1 cellular context compared by ENCODE assay signal in the genomic region with DNA sequence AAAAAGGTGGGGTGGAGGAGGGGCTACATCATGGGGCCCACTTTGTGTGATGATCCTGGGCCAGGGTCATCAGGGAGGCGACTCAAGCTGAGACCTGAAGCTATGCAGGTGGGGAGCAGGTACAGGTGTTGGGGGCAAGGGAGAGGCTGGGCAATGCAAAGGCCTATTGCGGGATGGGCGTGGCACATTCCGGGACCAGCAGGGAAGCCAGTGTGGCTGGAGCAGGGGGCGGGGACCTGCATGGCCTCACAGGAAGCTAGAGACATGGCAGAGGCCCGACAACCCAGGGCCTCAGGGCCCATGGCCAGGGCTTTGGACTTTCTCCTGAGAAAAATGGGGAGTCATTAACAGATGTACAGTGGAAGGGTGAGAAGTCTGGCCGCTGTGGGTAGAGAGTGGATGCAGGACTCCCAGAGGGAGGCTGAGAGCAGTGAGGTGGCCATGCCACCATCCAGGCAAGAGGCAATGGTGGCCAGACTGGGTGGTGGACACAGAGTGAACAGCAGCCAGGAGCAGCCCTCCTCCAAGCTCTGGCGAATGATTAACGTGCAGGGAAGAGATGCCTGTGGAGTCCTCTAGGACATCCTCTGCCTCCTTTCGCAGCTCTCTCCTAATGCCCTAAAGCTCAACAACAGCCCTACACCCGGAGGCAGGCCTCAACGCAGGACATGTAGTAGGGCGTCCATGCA.
TF ChIP-seq lines count a peak whose summit lies in the region.

No MANE protein-coding gene starts in this region.

TF ChIP-seq in GM23338, 12 proteins besides CTCF, POLR2A, EP300 and RAD21 (continued from another document):
- TF ChIP-seq, protein P1, sequence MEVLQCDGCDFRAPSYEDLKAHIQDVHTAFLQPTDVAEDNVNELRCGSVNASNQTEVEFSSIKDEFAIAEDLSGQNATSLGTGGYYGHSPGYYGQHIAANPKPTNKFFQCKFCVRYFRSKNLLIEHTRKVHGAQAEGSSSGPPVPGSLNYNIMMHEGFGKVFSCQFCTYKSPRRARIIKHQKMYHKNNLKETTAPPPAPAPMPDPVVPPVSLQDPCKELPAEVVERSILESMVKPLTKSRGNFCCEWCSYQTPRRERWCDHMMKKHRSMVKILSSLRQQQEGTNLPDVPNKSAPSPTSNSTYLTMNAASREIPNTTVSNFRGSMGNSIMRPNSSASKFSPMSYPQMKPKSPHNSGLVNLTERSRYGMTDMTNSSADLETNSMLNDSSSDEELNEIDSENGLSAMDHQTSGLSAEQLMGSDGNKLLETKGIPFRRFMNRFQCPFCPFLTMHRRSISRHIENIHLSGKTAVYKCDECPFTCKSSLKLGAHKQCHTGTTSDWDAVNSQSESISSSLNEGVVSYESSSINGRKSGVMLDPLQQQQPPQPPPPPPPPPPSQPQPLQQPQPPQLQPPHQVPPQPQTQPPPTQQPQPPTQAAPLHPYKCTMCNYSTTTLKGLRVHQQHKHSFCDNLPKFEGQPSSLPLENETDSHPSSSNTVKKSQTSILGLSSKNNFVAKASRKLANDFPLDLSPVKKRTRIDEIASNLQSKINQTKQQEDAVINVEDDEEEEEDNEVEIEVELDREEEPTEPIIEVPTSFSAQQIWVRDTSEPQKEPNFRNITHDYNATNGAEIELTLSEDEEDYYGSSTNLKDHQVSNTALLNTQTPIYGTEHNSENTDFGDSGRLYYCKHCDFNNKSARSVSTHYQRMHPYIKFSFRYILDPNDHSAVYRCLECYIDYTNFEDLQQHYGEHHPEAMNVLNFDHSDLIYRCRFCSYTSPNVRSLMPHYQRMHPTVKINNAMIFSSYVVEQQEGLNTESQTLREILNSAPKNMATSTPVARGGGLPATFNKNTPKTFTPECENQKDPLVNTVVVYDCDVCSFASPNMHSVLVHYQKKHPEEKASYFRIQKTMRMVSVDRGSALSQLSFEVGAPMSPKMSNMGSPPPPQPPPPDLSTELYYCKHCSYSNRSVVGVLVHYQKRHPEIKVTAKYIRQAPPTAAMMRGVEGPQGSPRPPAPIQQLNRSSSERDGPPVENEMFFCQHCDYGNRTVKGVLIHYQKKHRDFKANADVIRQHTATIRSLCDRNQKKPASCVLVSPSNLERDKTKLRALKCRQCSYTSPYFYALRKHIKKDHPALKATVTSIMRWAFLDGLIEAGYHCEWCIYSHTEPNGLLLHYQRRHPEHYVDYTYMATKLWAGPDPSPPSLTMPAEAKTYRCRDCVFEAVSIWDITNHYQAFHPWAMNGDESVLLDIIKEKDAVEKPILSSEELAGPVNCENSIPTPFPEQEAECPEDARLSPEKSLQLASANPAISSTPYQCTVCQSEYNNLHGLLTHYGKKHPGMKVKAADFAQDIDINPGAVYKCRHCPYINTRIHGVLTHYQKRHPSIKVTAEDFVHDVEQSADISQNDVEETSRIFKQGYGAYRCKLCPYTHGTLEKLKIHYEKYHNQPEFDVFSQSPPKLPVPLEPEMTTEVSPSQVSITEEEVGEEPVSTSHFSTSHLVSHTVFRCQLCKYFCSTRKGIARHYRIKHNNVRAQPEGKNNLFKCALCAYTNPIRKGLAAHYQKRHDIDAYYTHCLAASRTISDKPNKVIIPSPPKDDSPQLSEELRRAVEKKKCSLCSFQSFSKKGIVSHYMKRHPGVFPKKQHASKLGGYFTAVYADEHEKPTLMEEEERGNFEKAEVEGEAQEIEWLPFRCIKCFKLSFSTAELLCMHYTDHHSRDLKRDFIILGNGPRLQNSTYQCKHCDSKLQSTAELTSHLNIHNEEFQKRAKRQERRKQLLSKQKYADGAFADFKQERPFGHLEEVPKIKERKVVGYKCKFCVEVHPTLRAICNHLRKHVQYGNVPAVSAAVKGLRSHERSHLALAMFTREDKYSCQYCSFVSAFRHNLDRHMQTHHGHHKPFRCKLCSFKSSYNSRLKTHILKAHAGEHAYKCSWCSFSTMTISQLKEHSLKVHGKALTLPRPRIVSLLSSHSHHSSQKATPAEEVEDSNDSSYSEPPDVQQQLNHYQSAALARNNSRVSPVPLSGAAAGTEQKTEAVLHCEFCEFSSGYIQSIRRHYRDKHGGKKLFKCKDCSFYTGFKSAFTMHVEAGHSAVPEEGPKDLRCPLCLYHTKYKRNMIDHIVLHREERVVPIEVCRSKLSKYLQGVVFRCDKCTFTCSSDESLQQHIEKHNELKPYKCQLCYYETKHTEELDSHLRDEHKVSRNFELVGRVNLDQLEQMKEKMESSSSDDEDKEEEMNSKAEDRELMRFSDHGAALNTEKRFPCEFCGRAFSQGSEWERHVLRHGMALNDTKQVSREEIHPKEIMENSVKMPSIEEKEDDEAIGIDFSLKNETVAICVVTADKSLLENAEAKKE (CRISPR knock-in tag; IDR thresholded peaks at IDR 0.05), result no peak
- TF ChIP-seq EZH2phosphoT487 (IDR thresholded peaks at IDR 0.05; ENCODE audit: unreplicated experiment) (no peak), ZNF114 (CRISPR knock-in tag; IDR thresholded peaks at IDR 0.05) (no peak), CREB1 (CRISPR knock-in tag; IDR thresholded peaks at IDR 0.05; ENCODE audit: low read depth) (no peak), POLR2AphosphoS5 (IDR thresholded peaks at IDR 0.05; ENCODE audit: low read depth) (no peak), EZH2 (IDR thresholded peaks at IDR 0.05; ENCODE audit: low read depth, unreplicated experiment) (no peak), ZNF331 (CRISPR knock-in tag; IDR thresholded peaks at IDR 0.05; ENCODE audit: low read depth) (no peak), STAT1 (IDR thresholded peaks at IDR 0.05; ENCODE audit: unreplicated experiment) (no peak), NANOG (IDR thresholded peaks at IDR 0.05; ENCODE audit: borderline replicate concordance) (no peak)
- TF ChIP-seq, protein P2, sequence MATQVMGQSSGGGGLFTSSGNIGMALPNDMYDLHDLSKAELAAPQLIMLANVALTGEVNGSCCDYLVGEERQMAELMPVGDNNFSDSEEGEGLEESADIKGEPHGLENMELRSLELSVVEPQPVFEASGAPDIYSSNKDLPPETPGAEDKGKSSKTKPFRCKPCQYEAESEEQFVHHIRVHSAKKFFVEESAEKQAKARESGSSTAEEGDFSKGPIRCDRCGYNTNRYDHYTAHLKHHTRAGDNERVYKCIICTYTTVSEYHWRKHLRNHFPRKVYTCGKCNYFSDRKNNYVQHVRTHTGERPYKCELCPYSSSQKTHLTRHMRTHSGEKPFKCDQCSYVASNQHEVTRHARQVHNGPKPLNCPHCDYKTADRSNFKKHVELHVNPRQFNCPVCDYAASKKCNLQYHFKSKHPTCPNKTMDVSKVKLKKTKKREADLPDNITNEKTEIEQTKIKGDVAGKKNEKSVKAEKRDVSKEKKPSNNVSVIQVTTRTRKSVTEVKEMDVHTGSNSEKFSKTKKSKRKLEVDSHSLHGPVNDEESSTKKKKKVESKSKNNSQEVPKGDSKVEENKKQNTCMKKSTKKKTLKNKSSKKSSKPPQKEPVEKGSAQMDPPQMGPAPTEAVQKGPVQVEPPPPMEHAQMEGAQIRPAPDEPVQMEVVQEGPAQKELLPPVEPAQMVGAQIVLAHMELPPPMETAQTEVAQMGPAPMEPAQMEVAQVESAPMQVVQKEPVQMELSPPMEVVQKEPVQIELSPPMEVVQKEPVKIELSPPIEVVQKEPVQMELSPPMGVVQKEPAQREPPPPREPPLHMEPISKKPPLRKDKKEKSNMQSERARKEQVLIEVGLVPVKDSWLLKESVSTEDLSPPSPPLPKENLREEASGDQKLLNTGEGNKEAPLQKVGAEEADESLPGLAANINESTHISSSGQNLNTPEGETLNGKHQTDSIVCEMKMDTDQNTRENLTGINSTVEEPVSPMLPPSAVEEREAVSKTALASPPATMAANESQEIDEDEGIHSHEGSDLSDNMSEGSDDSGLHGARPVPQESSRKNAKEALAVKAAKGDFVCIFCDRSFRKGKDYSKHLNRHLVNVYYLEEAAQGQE (IDR thresholded peaks at IDR 0.05; ENCODE audit: unreplicated experiment), result no peak
- TF ChIP-seq, protein P3, sequence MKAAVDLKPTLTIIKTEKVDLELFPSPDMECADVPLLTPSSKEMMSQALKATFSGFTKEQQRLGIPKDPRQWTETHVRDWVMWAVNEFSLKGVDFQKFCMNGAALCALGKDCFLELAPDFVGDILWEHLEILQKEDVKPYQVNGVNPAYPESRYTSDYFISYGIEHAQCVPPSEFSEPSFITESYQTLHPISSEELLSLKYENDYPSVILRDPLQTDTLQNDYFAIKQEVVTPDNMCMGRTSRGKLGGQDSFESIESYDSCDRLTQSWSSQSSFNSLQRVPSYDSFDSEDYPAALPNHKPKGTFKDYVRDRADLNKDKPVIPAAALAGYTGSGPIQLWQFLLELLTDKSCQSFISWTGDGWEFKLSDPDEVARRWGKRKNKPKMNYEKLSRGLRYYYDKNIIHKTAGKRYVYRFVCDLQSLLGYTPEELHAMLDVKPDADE (IDR thresholded peaks at IDR 0.05), result no peak
